Comparison of ENCODE assay signal across 12 cellular contexts in genomic region chr2:58064136-58064535, GRCh38. TPM values are rescaled to one million over a fixed set of nuclear protein-coding genes. Genes with fewer than 3 reads are reported as not detected.
A peak's percentile ranks its signal among the peaks of the same experiment; 100 is the strongest.
DNase-seq lines count a peak whose midpoint lies in the region; ATAC-seq and TF ChIP-seq lines count a peak whose summit lies in the region.
"Had no signal": no experiment of that assay in that cellular context is flagged by ENCODE, and none has a peak within 500 bp of the region (broad histone marks: within the 10 kb centered on the region; RNA-seq: fewer than 3 reads in every experiment).

No MANE protein-coding gene starts in this region.

- H3K9me1 ChIP-seq in IMR-90 (ENCODE audit: insufficient read depth, low read length): no peaks in the 10 kb centered on the region

- H3K9me3 ChIP-seq in BLaER1 treated with 17β-estradiol and CSF1 and Interleukin-3, amounts not matched to agents 10 nM and 100 nM (replicated peaks in 1 of 11): peaks cover under 1 to 17% (median 13%) of the 10 kb centered on the region in 11 experiments; a peak in 13 of 22 replicates
- no peaks in the 10 kb centered on the region for H3K9me3 ChIP-seq in IMR-90 (ENCODE audit: control insufficient read depth, insufficient read depth, low read length)
- H3K9me3 ChIP-seq in fibroblast of lung (ENCODE audit: control insufficient read depth, insufficient read depth, low read depth, low read length): no peaks in the 10 kb centered on the region
- H3K9me3 ChIP-seq in WERI-Rb-1 (ENCODE audit: severe bottlenecking): no peaks in the 10 kb centered on the region
- H3K9me3 ChIP-seq: body of pancreas had no signal

- ATAC-seq in GM18909 (IDR thresholded peaks at IDR 0.05; ENCODE audit: poor library complexity, unreplicated experiment) (peak; percentile 47), IMR-90 (ENCODE audit: low read depth) (no peak)
- ATAC-seq: body of pancreas had no signal

- H4K5ac ChIP-seq in IMR-90 (ENCODE audit: low read depth, low read length): peak overlapping the region; percentile 4; the same call in 1 of the 2 replicates

- H3K56ac ChIP-seq in IMR-90 (ENCODE audit: extremely low read depth, insufficient read depth, low read length): no peak overlapping the region

- H3K79me2 ChIP-seq in fibroblast of lung (ENCODE audit: control insufficient read depth, insufficient read depth, low read length): peaks cover 3% of the 10 kb centered on the region

- H3K14ac ChIP-seq in IMR-90 (replicated peaks; ENCODE audit: low read depth, low read length): peak overlapping the region; percentile 64

- H4K20me1 ChIP-seq in BLaER1 treated with 17β-estradiol and CSF1 and Interleukin-3, amounts not matched to agents 10 nM and 100 nM: no peaks in the 10 kb centered on the region
- H4K20me1 ChIP-seq in IMR-90 (ENCODE audit: insufficient read depth, low read length) (no peaks in the 10 kb centered on the region), fibroblast of lung (ENCODE audit: control insufficient read depth, extremely low read depth, insufficient read depth, low read length) (no peaks in the 10 kb centered on the region)

- H2BK5ac ChIP-seq in IMR-90 (ENCODE audit: low read depth, low read length, poor library complexity, severe bottlenecking): peak overlapping the region; percentile 67

- no peaks in the 10 kb centered on the region for H3K27me3 ChIP-seq in BLaER1 treated with 17β-estradiol and CSF1 and Interleukin-3, amounts not matched to agents 10 nM and 100 nM
- H3K27me3 ChIP-seq in IMR-90 (ENCODE audit: control insufficient read depth, insufficient read depth, low read length): no peaks in the 10 kb centered on the region
- no peaks in the 10 kb centered on the region for H3K27me3 ChIP-seq in fibroblast of lung (ENCODE audit: control insufficient read depth, insufficient read depth, low read length)
- no peaks in the 10 kb centered on the region for H3K27me3 ChIP-seq in WERI-Rb-1 (ENCODE audit: insufficient read depth, low read depth, severe bottlenecking)
- H3K27me3 ChIP-seq: body of pancreas had no signal

- peak overlapping the region; percentile 65; the same call in 1 of the 2 replicates for H3K18ac ChIP-seq in IMR-90 (ENCODE audit: low read depth, low read length)

- peak overlapping the region; percentile 4 to 68 (median 53) for H3K4me2 ChIP-seq in BLaER1 treated with 17β-estradiol and CSF1 and Interleukin-3, amounts not matched to agents 10 nM and 100 nM
- H3K4me2 ChIP-seq in IMR-90 (ENCODE audit: low read depth, low read length) (peak overlapping the region; percentile 26; the same call in 1 of the 2 replicates), fibroblast of lung (ENCODE audit: extremely low read depth, insufficient read depth, low read length) (peak overlapping the region; percentile 60)

- H2AK9ac ChIP-seq in IMR-90 (replicated peaks; ENCODE audit: low read depth, low read length, poor library complexity): no peak overlapping the region

- no peak for TF ChIP-seq POLR2A in IMR-90 (IDR thresholded peaks at IDR 0.05; ENCODE audit: low read depth, low read length)

- intact Hi-C loops in IMR-90 (cut with micrococcal nuclease): no loop called here
- intact Hi-C loops in posterior cingulate gyrus (cut with DNase I): no loop called here

- H2BK120ac ChIP-seq in IMR-90 (ENCODE audit: low read depth, low read length): peak overlapping the region; percentile 47

- peak overlapping the region in 1 of 2 experiments; percentile 41; a peak in 2 of 4 replicates for H4K8ac ChIP-seq in IMR-90 (ENCODE audit: low read depth in 2 of 2, low read length in 2 of 2)

- H2AFZ ChIP-seq in IMR-90 (replicated peaks; ENCODE audit: low read length, poor library complexity) (no peak overlapping the region), fibroblast of lung (ENCODE audit: low read length) (no peak overlapping the region)

- no peak for TF ChIP-seq RAD21 in IMR-90 (IDR thresholded peaks at IDR 0.05; ENCODE audit: low read length)

- H3K4me1 ChIP-seq in BLaER1 treated with 17β-estradiol and CSF1 and Interleukin-3, amounts not matched to agents 10 nM and 100 nM: peaks cover 11 to 25% (median 14%) of the 10 kb centered on the region in 10 experiments; a peak in 19 of 20 replicates
- peaks cover 4% of the 10 kb centered on the region for H3K4me1 ChIP-seq in IMR-90 (ENCODE audit: control insufficient read depth, insufficient read depth, low read length)
- peaks cover 13% of the 10 kb centered on the region for H3K4me1 ChIP-seq in fibroblast of lung (ENCODE audit: control insufficient read depth, extremely low read depth, insufficient read depth, low read length)
- H3K4me1 ChIP-seq: body of pancreas had no signal

- H2AK5ac ChIP-seq in IMR-90 (ENCODE audit: low read depth, low read length): peak overlapping the region; percentile 66; the same call in 1 of the 2 replicates

- peak overlapping the region; percentile 27; the same call in 1 of the 2 replicates for H2BK20ac ChIP-seq in IMR-90 (ENCODE audit: low read depth, low read length)

- dilution Hi-C loops in IMR-90 (cut with HindIII; ENCODE audit: low sequenced_read_pairs, unreplicated experiment): no loop called here

- TF ChIP-seq CTCF in IMR-90 (conservative IDR thresholded peaks at IDR 0.05; ENCODE audit: low read depth, low read length): no peak
- no peak for TF ChIP-seq CTCF in fibroblast of lung (conservative IDR thresholded peaks at IDR 0.05 in 1 of 2, IDR thresholded peaks at IDR 0.05 in 1 of 2; ENCODE audit: low read depth in 1 of 2, low read length in 2 of 2)
- no peak for TF ChIP-seq CTCF in WERI-Rb-1 (IDR thresholded peaks at IDR 0.05; ENCODE audit: low read depth, low read length)

- peak overlapping the region; percentile 50; the same call in 1 of the 3 replicates for H2BK15ac ChIP-seq in IMR-90 (ENCODE audit: low read depth, low read length)

- no TSS peak for BruUV-seq in IMR-90 (replicated peaks; lab: Mats Ljungman, UMichigan)

- in situ Hi-C loops in IMR-90 (cut with MboI; ENCODE audit: low sequenced_read_pairs): no loop called here

- CTCF ChIA-PET in IMR-90 (lab: Yijun Ruan, JAX): no interaction called here

- peaks cover 3 to 58% (median 28%) of the 10 kb centered on the region in 11 experiments; a peak in 21 of 22 replicates for H3K36me3 ChIP-seq in BLaER1 treated with 17β-estradiol and CSF1 and Interleukin-3, amounts not matched to agents 10 nM and 100 nM
- H3K36me3 ChIP-seq in IMR-90 (ENCODE audit: control insufficient read depth, insufficient read depth, low read length) (0 out of 2 replicates have a peak, but pooled peaks cover 2% of the 10 kb centered on the region), fibroblast of lung (ENCODE audit: control insufficient read depth, insufficient read depth, low read length) (no peaks in the 10 kb centered on the region), WERI-Rb-1 (no peaks in the 10 kb centered on the region)

- DNase-seq in IMR-90 (no peak), fibroblast of lung (ENCODE audit: low read depth in 2 of 2) (no peak), posterior cingulate gyrus (no peak), RPMI8226 (no peak), WERI-Rb-1 (no peak)
- DNase-seq in stimulated activated CD4-positive, alpha-beta T cell treated with anti-CD3 and anti-CD28 coated beads, Interleukin-15, amount 100 ng/mL, for 24 hours: no peak
- DNase-seq: body of pancreas, NCI-H1092, NCI-H524, T-helper 9 cell had no signal

- peaks cover 11 to 20% of the 10 kb centered on the region in 2 experiments for H3K79me1 ChIP-seq in IMR-90 (ENCODE audit: low read depth in 1 of 2, low read length in 2 of 2)

- WGBS in IMR-90 (ENCODE audit: extremely low coverage in 2 of 2, insufficient read length in 1 of 2), 2 experiments: no CpG with 5 or more reads among the region's 3 CpGs

- peak overlapping the region in 3 of 11 experiments; percentile 6 to 21 (median 11); a peak in 3 of 22 replicates for H3K9ac ChIP-seq in BLaER1 treated with 17β-estradiol and CSF1 and Interleukin-3, amounts not matched to agents 10 nM and 100 nM
- H3K9ac ChIP-seq in IMR-90 (ENCODE audit: low read depth, low read length): no peak overlapping the region
- no peak overlapping the region for H3K9ac ChIP-seq in fibroblast of lung (ENCODE audit: insufficient read depth, low read length)

- H3K27ac ChIP-seq in BLaER1 treated with 17β-estradiol and CSF1 and Interleukin-3, amounts not matched to agents 10 nM and 100 nM: peak overlapping the region in 7 of 11 experiments; percentile 24 to 68 (median 47); a peak in 12 of 22 replicates
- H3K27ac ChIP-seq in IMR-90 (ENCODE audit: insufficient read depth, low read length) (no peak overlapping the region), fibroblast of lung (ENCODE audit: insufficient read depth, low read length) (peak overlapping the region; percentile 47), WERI-Rb-1 (no peak overlapping the region)
- H3K27ac ChIP-seq: body of pancreas had no signal

- peak overlapping the region; percentile 45 for H3K4ac ChIP-seq in IMR-90 (ENCODE audit: low read depth, low read length)

- H3K4me3 ChIP-seq in BLaER1 treated with 17β-estradiol and CSF1 and Interleukin-3, amounts not matched to agents 10 nM and 100 nM: no peak overlapping the region
- H3K4me3 ChIP-seq in IMR-90 (ENCODE audit: insufficient read depth, low read depth, low read length): no peak overlapping the region
- H3K4me3 ChIP-seq in fibroblast of lung (replicated peaks in 1 of 4; ENCODE audit: control extremely low read depth in 1 of 4, insufficient read depth in 1 of 4, low read depth in 3 of 4, low read length in 4 of 4): no peak overlapping the region
- no peak overlapping the region for H3K4me3 ChIP-seq in WERI-Rb-1 (ENCODE audit: low read depth, low read length)
- H3K4me3 ChIP-seq: body of pancreas had no signal

- no peak overlapping the region; the same call in 1 of the 2 replicates for H4K91ac ChIP-seq in IMR-90 (ENCODE audit: insufficient read depth, low read depth, low read length)

- H3K23ac ChIP-seq in IMR-90 (ENCODE audit: low read depth, low read length): peak overlapping the region; percentile 48; the same call in 1 of the 2 replicates

- POLR2A ChIA-PET in IMR-90 (lab: Charles Lee; ENCODE audit: unreplicated experiment): no interaction called here

TF ChIP-seq in IMR-90, 13 proteins besides CTCF, POLR2A, EP300 and RAD21 (continues in another document):
- TF ChIP-seq RFX5 (IDR thresholded peaks at IDR 0.05; ENCODE audit: low read depth, low read length): no peak
- TF ChIP-seq MAFK (IDR thresholded peaks at IDR 0.05; ENCODE audit: low read depth, low read length): no peak

RNA-seq across cellular contexts. Expression of gene VRK2, which starts 17.5 kb away (rescaled TPM):
- total RNA-seq in IMR-90 (2012; rRNA removed) (22.8 and 27.2 TPM in 2 replicates), fibroblast of lung (15.2 and 24.3 TPM in 2 replicates)
- polyA plus RNA-seq in IMR-90 (2012; rRNA removed) (11.0 and 12.2 TPM in 2 replicates), fibroblast of lung (23.8 and 28.0 TPM in 2 replicates)
- polyA plus RNA-seq in IMR-90 (2012; cell fraction: cytosol; rRNA removed): 1.9 and 5.2 TPM in 2 replicates
- polyA plus RNA-seq in IMR-90 (2012; cell fraction: nucleus; rRNA removed; ENCODE audit: low replicate concordance): 1.2 and 8.7 TPM in 2 replicates
- 18.1 and 18.8 TPM in 2 replicates for polyA plus RNA-seq in fibroblast of lung (2012)
- 5.7 and 6.0 TPM in 2 replicates for polyA minus RNA-seq in fibroblast of lung (ENCODE audit: low replicate concordance)

Comparison
In these comparisons a context has a peak if more than half of its experiments do, and no peak if none do; other contexts are left out.
1. H3K27ac ChIP-seq: peak in BLaER1 treated with 17β-estradiol and CSF1 and Interleukin-3, amounts not matched to agents 10 nM and 100 nM (7 of 11) and fibroblast of lung (single experiment); none in IMR-90 (single experiment) and WERI-Rb-1 (single experiment).
2. Peak in every context shown above with its lines, with median percentiles within 50 percentile points of each other: H3K4me2 ChIP-seq.